In the genomic region with DNA sequence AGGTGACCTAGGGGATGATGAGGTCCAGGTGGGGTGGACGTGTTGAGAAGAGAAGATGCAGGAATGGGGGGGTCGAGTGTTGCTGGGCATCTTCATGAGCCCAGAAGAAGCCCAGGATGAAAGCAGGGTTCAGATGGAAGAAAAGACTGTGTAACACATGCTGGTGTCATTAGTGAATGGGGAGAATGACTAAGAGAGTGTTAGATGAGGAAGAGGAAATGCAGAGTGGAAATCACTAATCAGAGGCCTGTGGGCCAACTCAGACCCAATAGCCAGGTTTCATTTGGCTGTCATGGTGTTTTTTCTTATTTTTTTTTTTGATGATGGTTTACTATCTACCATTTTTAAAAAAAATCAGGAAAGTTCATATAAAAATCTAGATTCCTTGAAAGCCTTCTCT, we compare ENCODE assay signal across 1 cellular context.
TF ChIP-seq lines count a peak whose summit lies in the region.

No MANE protein-coding gene starts in this region.

TF ChIP-seq in WTC11, 78 proteins besides CTCF, POLR2A, EP300 and RAD21 (continued from another document):
- TF ChIP-seq, protein P1, sequence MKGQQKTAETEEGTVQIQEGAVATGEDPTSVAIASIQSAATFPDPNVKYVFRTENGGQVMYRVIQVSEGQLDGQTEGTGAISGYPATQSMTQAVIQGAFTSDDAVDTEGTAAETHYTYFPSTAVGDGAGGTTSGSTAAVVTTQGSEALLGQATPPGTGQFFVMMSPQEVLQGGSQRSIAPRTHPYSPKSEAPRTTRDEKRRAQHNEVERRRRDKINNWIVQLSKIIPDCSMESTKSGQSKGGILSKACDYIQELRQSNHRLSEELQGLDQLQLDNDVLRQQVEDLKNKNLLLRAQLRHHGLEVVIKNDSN (CRISPR knock-in tag; IDR thresholded peaks at IDR 0.05): no peak
- no peak for TF ChIP-seq ZNF138 (CRISPR knock-in tag; conservative IDR thresholded peaks at IDR 0.05)
- no peak for TF ChIP-seq NFE2L1 (CRISPR knock-in tag; IDR thresholded peaks at IDR 0.05)
- TF ChIP-seq ZNF232 (CRISPR knock-in tag; IDR thresholded peaks at IDR 0.05): no peak
- TF ChIP-seq ETV6 (CRISPR knock-in tag; IDR thresholded peaks at IDR 0.05): no peak
- no peak for TF ChIP-seq CREB1 (CRISPR knock-in tag; IDR thresholded peaks at IDR 0.05)
- TF ChIP-seq ZNF396 (CRISPR knock-in tag; IDR thresholded peaks at IDR 0.05; ENCODE audit: borderline replicate concordance): no peak
- no peak for TF ChIP-seq NFYB (CRISPR knock-in tag; conservative IDR thresholded peaks at IDR 0.05; ENCODE audit: low read depth)
- TF ChIP-seq TP53 (CRISPR knock-in tag; IDR thresholded peaks at IDR 0.05): no peak
- no peak for TF ChIP-seq TEAD1 (CRISPR knock-in tag; IDR thresholded peaks at IDR 0.05)
